ENCODE assay signal across 8 cellular contexts in the genomic region with DNA sequence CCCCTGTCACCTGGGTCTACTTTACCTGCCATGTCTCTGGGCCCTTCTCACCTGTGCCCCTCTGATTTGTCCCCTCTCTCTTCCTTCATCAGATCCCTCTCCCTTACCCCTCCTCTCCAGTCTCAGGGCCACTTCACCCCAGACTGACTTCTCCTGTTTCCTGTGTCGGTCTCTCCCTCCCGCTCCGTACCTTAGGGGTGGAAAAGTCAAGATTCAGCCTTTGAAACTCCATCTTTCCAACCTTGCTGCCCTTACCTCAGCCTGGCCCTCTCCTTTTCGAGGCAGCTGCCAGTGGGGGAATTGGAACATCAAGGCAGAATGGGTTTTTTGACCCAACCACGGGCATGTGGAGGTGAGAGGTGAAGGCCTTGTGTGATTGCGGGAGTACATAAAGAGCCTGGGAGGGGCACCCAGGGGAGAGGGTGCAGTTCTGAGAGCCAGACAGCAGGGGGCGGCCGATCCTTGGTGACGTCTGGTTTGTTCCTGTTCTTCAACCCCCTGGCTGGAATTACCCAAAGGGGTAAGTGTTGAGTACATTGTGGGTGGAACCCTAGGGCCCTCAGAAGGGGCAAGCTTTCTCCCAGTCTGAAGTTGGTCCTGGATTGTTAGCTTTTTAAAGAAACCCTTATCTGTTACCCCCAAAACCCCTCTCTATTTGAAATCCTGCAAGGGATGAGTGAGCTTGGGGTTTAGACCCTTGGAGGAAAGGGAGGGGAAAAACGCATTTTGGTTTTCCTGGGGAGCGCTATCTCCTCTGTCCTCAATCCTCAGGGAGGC. TPM values are rescaled to one million over a fixed set of nuclear protein-coding genes. Genes with fewer than 3 reads are reported as not detected.
DNase-seq lines count a peak whose midpoint lies in the region; ATAC-seq and TF ChIP-seq lines count a peak whose summit lies in the region.

No MANE protein-coding gene starts in this region.

- no peak overlapping the region for H3K27ac ChIP-seq in upper lobe of right lung

- intact Hi-C loops in posterior vena cava (cut with DNase I) (loop anchor here in 1 of 2 donors (5.0 kb wide), 1 partner anchor 50 kb away; no protein-coding TSS in a partner anchor), upper lobe of right lung (cut with DNase I) (loop anchor here (10.0 kb wide), 1 partner anchor 47 kb away; no protein-coding TSS in a partner anchor)

- DNase-seq in A172 (ENCODE audit: low spot score) (peak; percentile 68), SK-N-DZ (ENCODE audit: low spot score) (peak; percentile 58), globus pallidus (ENCODE audit: low spot score) (peak; percentile 43), posterior vena cava (ENCODE audit: low spot score) (peak; percentile 91), upper lobe of right lung (peak; percentile 87)
- peak; percentile 34 to 60 (median 48) for DNase-seq in activated naive CD4-positive, alpha-beta T cell (lab: John Stamatoyannopoulos, UW)

- H3K4me1 ChIP-seq in upper lobe of right lung = no peaks in the 10 kb centered on the region

- H3K4me3 ChIP-seq in upper lobe of right lung = no peak overlapping the region

- ATAC-seq in GM18498 (IDR thresholded peaks at IDR 0.05; ENCODE audit: unreplicated experiment) = peak; percentile 65
- peak; percentile 94 for ATAC-seq in upper lobe of right lung

- H3K9me3 ChIP-seq in upper lobe of right lung = no peaks in the 10 kb centered on the region

- TF ChIP-seq CTCF in LNCAP (IDR thresholded peaks at IDR 0.05) (peak; percentile 93), upper lobe of right lung (IDR thresholded peaks at IDR 0.05) (peak; percentile 91)

- H3K27me3 ChIP-seq in upper lobe of right lung = peaks cover 24% of the 10 kb centered on the region

- no peaks in the 10 kb centered on the region for H3K36me3 ChIP-seq in upper lobe of right lung

RNA-seq across cellular contexts. Expression of gene DMBX1, which starts 12.3 kb away (rescaled TPM):
- total RNA-seq in A172 (2014; rRNA removed; shearing (Covaris generic)) = 0.89 and 1.3 TPM in 2 replicates
- not detected in 2 replicates for polyA plus RNA-seq in SK-N-DZ (2014; cell fraction: cytosol; rRNA removed)
- not detected in 2 replicates for polyA plus RNA-seq in SK-N-DZ (2014; cell fraction: nucleus; rRNA removed)
- total RNA-seq in posterior vena cava = not detected
- not detected for total RNA-seq in upper lobe of right lung
